8 cellular contexts compared by ENCODE assay signal in genomic region chr9:95313010-95313498, GRCh38. TPM values are rescaled to one million over a fixed set of nuclear protein-coding genes. Genes with fewer than 3 reads are reported as not detected.
DNase-seq lines count a peak whose midpoint lies in the region; ATAC-seq lines count a peak whose summit lies in the region.

No MANE protein-coding gene starts in this region.

- no peak overlapping the region for H3K27ac Mint-ChIP-seq in T-helper 2 cell treated with Interferon-gamma antibody and Interleukin-4, amounts not matched to agents 5 μg/mL and 100 μg/mL, for 36 hours

- peaks cover 2% of the 10 kb centered on the region for H3K36me3 Mint-ChIP-seq in T-helper 2 cell treated with Interferon-gamma antibody and Interleukin-4, amounts not matched to agents 5 μg/mL and 100 μg/mL, for 36 hours (ENCODE audit: low read depth)

- peak; percentile 70 for DNase-seq in DMS114 treated with DMSO at 0.1 percent for 48 hours (lab: John Stamatoyannopoulos, UW; ENCODE audit: unreplicated experiment)
- peak; percentile 91 for DNase-seq in NCI-H1092 (lab: John Stamatoyannopoulos, UW)
- DNase-seq in T-helper 2 cell treated with Interferon-gamma antibody and Interleukin-4, amounts not matched to agents 5 μg/mL and 100 μg/mL, for 36 hours (ENCODE audit: low spot score): no peak
- DNase-seq in foreskin melanocyte: peak; percentile 32
- DNase-seq in occipital lobe (lab: John Stamatoyannopoulos, UW): peak; percentile 49
- no peak for DNase-seq in NOMO-1 treated with DMSO at 0.1 percent for 48 hours (lab: John Stamatoyannopoulos, UW; ENCODE audit: unreplicated experiment)
- no peak for DNase-seq in activated T-cell treated with anti-CD3 and anti-CD28 coated beads for 4 hours

- H3K27me3 Mint-ChIP-seq in T-helper 2 cell treated with Interferon-gamma antibody and Interleukin-4, amounts not matched to agents 5 μg/mL and 100 μg/mL, for 36 hours (ENCODE audit: low read depth): peaks cover 13% of the 10 kb centered on the region

- peaks cover 28% of the 10 kb centered on the region for H3K4me1 Mint-ChIP-seq in T-helper 2 cell treated with Interferon-gamma antibody and Interleukin-4, amounts not matched to agents 5 μg/mL and 100 μg/mL, for 36 hours (ENCODE audit: low read depth)

- no peak for ATAC-seq in GM18873 (IDR thresholded peaks at IDR 0.05; ENCODE audit: low FRiP score, unreplicated experiment)

- no peaks in the 10 kb centered on the region for H3K9me3 Mint-ChIP-seq in T-helper 2 cell treated with Interferon-gamma antibody and Interleukin-4, amounts not matched to agents 5 μg/mL and 100 μg/mL, for 36 hours

- H3K4me3 Mint-ChIP-seq in T-helper 2 cell treated with Interferon-gamma antibody and Interleukin-4, amounts not matched to agents 5 μg/mL and 100 μg/mL, for 36 hours: peak overlapping the region; percentile 42

RNA-seq across cellular contexts. Expression of gene FANCC, which starts 4.5 kb away (rescaled TPM):
- 12.3 TPM for total RNA-seq in occipital lobe

Comparison
In these comparisons a context has a peak if more than half of its experiments do, and no peak if none do; other contexts are left out.
1. DNase-seq: peak in DMS114 treated with DMSO at 0.1 percent for 48 hours (single experiment), NCI-H1092 (single experiment), foreskin melanocyte (single experiment) and occipital lobe (single experiment); none in T-helper 2 cell treated with Interferon-gamma antibody and Interleukin-4, amounts not matched to agents 5 μg/mL and 100 μg/mL, for 36 hours (single experiment), NOMO-1 treated with DMSO at 0.1 percent for 48 hours (single experiment) and activated T-cell treated with anti-CD3 and anti-CD28 coated beads for 4 hours (single experiment).